In genomic region chr6:31204751-31205145, GRCh38 we compare ENCODE assay signal across 10 cellular contexts. TPM values are rescaled to one million over a fixed set of nuclear protein-coding genes. Genes with fewer than 3 reads are reported as not detected.
DNase-seq lines count a peak whose midpoint lies in the region; ATAC-seq, FAIRE-seq and TF ChIP-seq lines count a peak whose summit lies in the region.
"Had no signal": no experiment of that assay in that cellular context is flagged by ENCODE, and none has a peak within 500 bp of the region (broad histone marks: within the 10 kb centered on the region; RNA-seq: fewer than 3 reads in every experiment).

No MANE protein-coding gene starts in this region.

- H3K79me2 ChIP-seq in keratinocyte (ENCODE audit: control insufficient read depth, insufficient read depth, low read length): no peaks in the 10 kb centered on the region

- no peak for DNase-seq in activated naive CD4-positive, alpha-beta T cell treated with anti-CD3 and anti-CD28 coated beads, Interleukin-2, amount 50 U/mL, for 16 hours
- no peak for DNase-seq in T-cell
- DNase-seq in keratinocyte (ENCODE audit: low read depth, low spot score): no peak
- no peak for DNase-seq in upper lobe of right lung
- no peak for DNase-seq in glutamatergic neuron
- DNase-seq in SKM-1 treated with dmso at 0.1 percent for 144 hours (lab: John Stamatoyannopoulos, UW; ENCODE audit: unreplicated experiment): no peak
- no peak for DNase-seq in DMS 273 (lab: John Stamatoyannopoulos, UW; ENCODE audit: unreplicated experiment)
- DNase-seq: NCI-H524 treated with DMSO at 0.1 percent for 48 hours had no signal

- POLR2A ChIA-PET in T-cell (lab: Charles Lee): no interaction called here

- H3K9me3 ChIP-seq in keratinocyte (ENCODE audit: control insufficient read depth, low read depth, low read length) (no peaks in the 10 kb centered on the region), upper lobe of right lung (no peaks in the 10 kb centered on the region)

- H3K4me3 ChIP-seq in keratinocyte (ENCODE audit: control insufficient read depth in 2 of 3, extremely low read depth in 1 of 3, insufficient read depth in 2 of 3, low read depth in 1 of 3, low read length in 3 of 3) (peak overlapping the region in 2 of 3 experiments; percentile 11 to 73), upper lobe of right lung (no peak overlapping the region)
- H3K4me3 ChIP-seq: lung had no signal

- H3K27me3 Mint-ChIP-seq in activated naive CD4-positive, alpha-beta T cell treated with anti-CD3 and anti-CD28 coated beads, Interleukin-2, amount 50 U/mL, for 24 hours: no peaks in the 10 kb centered on the region
- H3K27me3 Mint-ChIP-seq in T-cell (no peaks in the 10 kb centered on the region), glutamatergic neuron (ENCODE audit: unreplicated experiment) (no peaks in the 10 kb centered on the region)

- peak overlapping the region; percentile 81 for H3K4me2 ChIP-seq in keratinocyte (ENCODE audit: control insufficient read depth, extremely low read depth, insufficient read depth, low read depth, low read length)

- no peaks in the 10 kb centered on the region for H3K9me3 Mint-ChIP-seq in activated naive CD4-positive, alpha-beta T cell treated with anti-CD3 and anti-CD28 coated beads, Interleukin-2, amount 50 U/mL, for 24 hours
- H3K9me3 Mint-ChIP-seq in T-cell (no peaks in the 10 kb centered on the region), glutamatergic neuron (ENCODE audit: unreplicated experiment) (no peaks in the 10 kb centered on the region)

- intact Hi-C loops in upper lobe of right lung (cut with DNase I): no loop called here

- H3K27me3 ChIP-seq in keratinocyte (ENCODE audit: control insufficient read depth, extremely low read depth, insufficient read depth, low read length) (no peaks in the 10 kb centered on the region), upper lobe of right lung (no peaks in the 10 kb centered on the region)

- FAIRE-seq in keratinocyte (lab: Jason Lieb, UNC): no peak

- H3K4me1 ChIP-seq in keratinocyte (ENCODE audit: control insufficient read depth, extremely low read depth, insufficient read depth, low read length) (peaks cover 23% of the 10 kb centered on the region), upper lobe of right lung (peaks cover 25% of the 10 kb centered on the region)

- CTCF ChIA-PET in T-cell (lab: Charles Lee): no interaction called here

- peaks cover 69% of the 10 kb centered on the region for H3K4me1 Mint-ChIP-seq in activated naive CD4-positive, alpha-beta T cell treated with anti-CD3 and anti-CD28 coated beads, Interleukin-2, amount 50 U/mL, for 24 hours
- H3K4me1 Mint-ChIP-seq in T-cell (peaks cover 50 to 61% (median 55%) of the 10 kb centered on the region in 3 donors), glutamatergic neuron (ENCODE audit: low read depth, unreplicated experiment) (no peaks in the 10 kb centered on the region)

- peaks cover 11% of the 10 kb centered on the region for H3K36me3 Mint-ChIP-seq in activated naive CD4-positive, alpha-beta T cell treated with anti-CD3 and anti-CD28 coated beads, Interleukin-2, amount 50 U/mL, for 24 hours
- H3K36me3 Mint-ChIP-seq in T-cell (peaks cover 9% of the 10 kb centered on the region), glutamatergic neuron (ENCODE audit: unreplicated experiment) (no peaks in the 10 kb centered on the region)

- no peaks in the 10 kb centered on the region for H4K20me1 ChIP-seq in keratinocyte (ENCODE audit: control insufficient read depth, extremely low read depth, insufficient read depth, low read length)

- H3K9me1 ChIP-seq in keratinocyte (ENCODE audit: control insufficient read depth, extremely low read depth, insufficient read depth, low read length): peaks cover 2% of the 10 kb centered on the region

- H3K27ac Mint-ChIP-seq in activated naive CD4-positive, alpha-beta T cell treated with anti-CD3 and anti-CD28 coated beads, Interleukin-2, amount 50 U/mL, for 24 hours: peak overlapping the region; percentile 100
- H3K27ac Mint-ChIP-seq in T-cell: peak overlapping the region; percentile 94 to 99
- H3K27ac Mint-ChIP-seq in glutamatergic neuron (ENCODE audit: unreplicated experiment): no peak overlapping the region

- dilution Hi-C loops in keratinocyte (cut with MboI; ENCODE audit: extremely low pct_ligation_motif_present, low sequenced_read_pairs): no loop called here

- H3K36me3 ChIP-seq in keratinocyte (ENCODE audit: control insufficient read depth in 2 of 2, extremely low read depth in 1 of 2, insufficient read depth in 2 of 2, low read length in 2 of 2): no peaks in the 10 kb centered on the region
- H3K36me3 ChIP-seq in upper lobe of right lung: no peaks in the 10 kb centered on the region

- peak overlapping the region; percentile 88 for H3K4me3 Mint-ChIP-seq in activated naive CD4-positive, alpha-beta T cell treated with anti-CD3 and anti-CD28 coated beads, Interleukin-2, amount 50 U/mL, for 24 hours
- H3K4me3 Mint-ChIP-seq in T-cell (peak overlapping the region; percentile 72 to 86 (median 83)), glutamatergic neuron (ENCODE audit: unreplicated experiment) (no peak overlapping the region)

- H2AFZ ChIP-seq in keratinocyte (ENCODE audit: control insufficient read depth, low read length): no peak overlapping the region

- no peak for TF ChIP-seq CTCF in keratinocyte (optimal IDR thresholded peaks at IDR 0.05 in 1 of 3, IDR thresholded peaks at IDR 0.05 in 1 of 3, conservative IDR thresholded peaks at IDR 0.05 in 1 of 3; ENCODE audit: extremely low read depth in 1 of 3, insufficient read depth in 2 of 3, low read length in 3 of 3)
- no peak for TF ChIP-seq CTCF in upper lobe of right lung (IDR thresholded peaks at IDR 0.05)
- no peak for TF ChIP-seq CTCF in glutamatergic neuron (IDR thresholded peaks at IDR 0.05; ENCODE audit: partially characterized antibody, unreplicated experiment)

- no peak for ATAC-seq in T-cell (replicated peaks in 1 of 4)
- ATAC-seq in upper lobe of right lung: no peak

- H3K9ac ChIP-seq in keratinocyte (ENCODE audit: control insufficient read depth, extremely low read depth, insufficient read depth, low read length): peak overlapping the region; percentile 69

- H3K27ac ChIP-seq in keratinocyte (ENCODE audit: control insufficient read depth, insufficient read depth, low read length) (peak overlapping the region; percentile 73), upper lobe of right lung (peak overlapping the region; percentile 81)

RNA-seq across cellular contexts. Expression of gene POU5F1, which starts 34.3 kb away (rescaled TPM):
- total RNA-seq in T-cell: 1 to 10 TPM in 3 of 5 donors, under 1 TPM in 1, not detected in 1; 0.61 to 3.9 (median 2.9) TPM
- polyA plus RNA-seq in keratinocyte: 1.0 to 1.6 TPM (median 1.6 TPM) in 3 replicates
- polyA plus RNA-seq in keratinocyte (2011; ENCODE audit: low read depth): not detected
- 0.48 and 1.1 TPM in 2 replicates for polyA plus RNA-seq in keratinocyte (2011; cell fraction: cytosol; rRNA removed)
- polyA plus RNA-seq in keratinocyte (2011; cell fraction: nucleus; rRNA removed): 5.1 and 8.1 TPM in 2 replicates
- polyA plus RNA-seq in keratinocyte (2012; ENCODE audit: low replicate concordance): 0.97 and 1.1 TPM in 2 replicates
- 0.90 to 2.4 TPM in 2 of 3 replicates, not detected in the other for polyA minus RNA-seq in keratinocyte
- polyA minus RNA-seq in keratinocyte (2011; cell fraction: cytosol; rRNA and poly(A)+ RNA removed): not detected
- polyA minus RNA-seq in keratinocyte (2011; cell fraction: nucleus; rRNA and poly(A)+ RNA removed): 0.84 and 2.2 TPM in 2 replicates
- total RNA-seq in upper lobe of right lung: 2.8 TPM
- total RNA-seq in glutamatergic neuron (ENCODE audit: unreplicated experiment): 48.8 TPM

RNA-seq across cellular contexts. Expression of gene TCF19, which starts 46.4 kb away (rescaled TPM):
- 10 to 100 TPM in 1 of 5 donors, 1 to 10 TPM in 4; 5.9 to 10.8 (median 9.6) TPM for total RNA-seq in T-cell
- polyA plus RNA-seq in keratinocyte: 2.5 to 9.4 TPM (median 7.4 TPM) in 3 replicates
- polyA plus RNA-seq in keratinocyte (2011; ENCODE audit: low read depth): 0.76 TPM
- 2.6 and 2.8 TPM in 2 replicates for polyA plus RNA-seq in keratinocyte (2011; cell fraction: cytosol; rRNA removed)
- 2.7 and 3.2 TPM in 2 replicates for polyA plus RNA-seq in keratinocyte (2011; cell fraction: nucleus; rRNA removed)
- 0.75 and 10.9 TPM in 2 replicates for polyA plus RNA-seq in keratinocyte (2012; ENCODE audit: low replicate concordance)
- 1.7 to 19.2 TPM (median 5.0 TPM) in 3 replicates for polyA minus RNA-seq in keratinocyte
- 5.6 TPM for polyA minus RNA-seq in keratinocyte (2011; cell fraction: cytosol; rRNA and poly(A)+ RNA removed)
- 0.84 and 1.9 TPM in 2 replicates for polyA minus RNA-seq in keratinocyte (2011; cell fraction: nucleus; rRNA and poly(A)+ RNA removed)
- total RNA-seq in upper lobe of right lung: 4.5 TPM
- total RNA-seq in glutamatergic neuron (ENCODE audit: unreplicated experiment): 5.8 TPM

RNA-seq across cellular contexts. Expression of gene CCHCR1, which starts 47.1 kb away (rescaled TPM):
- total RNA-seq in T-cell (10 to 100 TPM; 20.7 to 38.6 (median 28.1) TPM), upper lobe of right lung (12.5 TPM), glutamatergic neuron (ENCODE audit: unreplicated experiment) (28.7 TPM)
- polyA plus RNA-seq in keratinocyte: 7.0 to 8.4 TPM (median 7.5 TPM) in 3 replicates
- polyA plus RNA-seq in keratinocyte (2011; ENCODE audit: low read depth): 6.8 TPM
- 2.7 and 4.5 TPM in 2 replicates for polyA plus RNA-seq in keratinocyte (2011; cell fraction: cytosol; rRNA removed)
- 11.5 and 15.2 TPM in 2 replicates for polyA plus RNA-seq in keratinocyte (2011; cell fraction: nucleus; rRNA removed)
- 6.0 and 9.9 TPM in 2 replicates for polyA plus RNA-seq in keratinocyte (2012; ENCODE audit: low replicate concordance)
- 6.0 to 9.9 TPM (median 7.1 TPM) in 3 replicates for polyA minus RNA-seq in keratinocyte
- 7.1 TPM for polyA minus RNA-seq in keratinocyte (2011; cell fraction: cytosol; rRNA and poly(A)+ RNA removed)
- 5.0 and 6.3 TPM in 2 replicates for polyA minus RNA-seq in keratinocyte (2011; cell fraction: nucleus; rRNA and poly(A)+ RNA removed)

Comparison
In these comparisons a context has a peak if more than half of its experiments do, and no peak if none do; other contexts are left out.
1. RNA of gene POU5F1, which starts 34.3 kb away (total RNA-seq): 48.8 TPM in glutamatergic neuron (single experiment); 2.8 TPM in upper lobe of right lung (single experiment) and 0.61 to 3.9 TPM in T-cell; every median in the first group is over 10 times any median in the second.